Comparison of ENCODE assay signal across 8 cellular contexts in the genomic region with DNA sequence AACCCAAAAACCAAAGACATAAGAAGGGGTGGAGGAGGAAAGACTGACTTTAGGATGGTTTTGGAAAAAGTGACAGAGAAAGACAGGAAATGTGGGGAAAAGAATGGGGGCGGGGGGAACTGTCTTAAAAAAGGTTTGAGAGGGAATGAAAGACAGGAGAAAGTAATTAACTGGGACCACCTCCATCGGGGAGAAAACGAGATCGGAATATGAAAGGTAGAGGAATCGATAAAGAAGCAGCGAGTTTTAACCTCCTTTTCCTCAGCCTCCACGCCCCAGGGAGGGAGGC. TPM values are rescaled to one million over a fixed set of nuclear protein-coding genes. Genes with fewer than 3 reads are reported as not detected.
DNase-seq lines count a peak whose midpoint lies in the region; ATAC-seq, FAIRE-seq and TF ChIP-seq lines count a peak whose summit lies in the region.

No MANE protein-coding gene starts in this region.

- H3K9ac ChIP-seq in NT2/D1 (ENCODE audit: insufficient read length, low read depth): peak overlapping the region; percentile 83
- peak overlapping the region; percentile 80 to 97 (median 94) for H3K9ac ChIP-seq in H1 (replicated peaks in 1 of 4; ENCODE audit: extremely low read depth in 1 of 4, low read depth in 3 of 4, low read length in 3 of 4)

- POLR2A ChIA-PET in H1 (lab: Charles Lee; ENCODE audit: partially characterized antibody): interaction anchor here (0.6 to 2.4 kb wide), 8 partner anchors 12 to 371 kb away, joined by 3 to 5 read pairs (median 3); no protein-coding TSS in a partner anchor

- 2% methylated on average over 7 of the region's 7 CpGs; no CpG with 5 or more reads in 1 of the 2 experiments for WGBS in H1 (ENCODE audit: extremely low coverage in 1 of 2, insufficient coverage in 1 of 2, insufficient read length in 1 of 2, insufficient replicate concordance in 2 of 2, low coverage in 1 of 2, low lambda C conversion rate in 2 of 2, missing lambda C conversion rate in 1 of 2), 2 experiments

- no peak overlapping the region for H2BK120ac ChIP-seq in H1 (replicated peaks; ENCODE audit: low read depth, low read length)

- H3K4ac ChIP-seq in H1 (replicated peaks; ENCODE audit: insufficient read length, low read depth, low read length): peak overlapping the region; percentile 46

- peak overlapping the region; percentile 62 for H3K4me3 ChIP-seq in NT2/D1 (ENCODE audit: insufficient read length, low read depth)
- peak overlapping the region; percentile 54 to 84 (median 82) for H3K4me3 ChIP-seq in H1 (ENCODE audit: extremely low read depth in 1 of 4, insufficient read depth in 2 of 4, low read depth in 3 of 4, low read length in 4 of 4)
- peak overlapping the region; percentile 69 to 78 for H3K4me3 ChIP-seq in neutrophil (ENCODE audit: low read depth in 1 of 2, low read length in 1 of 2)

- peak overlapping the region; percentile 67 to 75 for H3K4me2 ChIP-seq in H1 (ENCODE audit: insufficient read depth in 1 of 2, low read depth in 2 of 2, low read length in 2 of 2)

- no peak for TF ChIP-seq POLR2A in H1 (IDR thresholded peaks at IDR 0.05; ENCODE audit: control extremely low read depth in 1 of 2, low read depth in 2 of 2, low read length in 2 of 2)

- no peak overlapping the region for H2AK5ac ChIP-seq in H1 (ENCODE audit: low read depth, low read length)

- no peak for FAIRE-seq in H1 (lab: Jason Lieb, UNC)

- peaks cover 0 to 2% of the 10 kb centered on the region in 2 experiments for H4K20me1 ChIP-seq in H1 (replicated peaks in 1 of 2; ENCODE audit: control insufficient read depth in 1 of 2, insufficient read depth in 2 of 2, low read length in 2 of 2)

- peak overlapping the region; percentile 90 for H3K27ac ChIP-seq in H1 (ENCODE audit: low read depth, low read length)
- no peak overlapping the region for H3K27ac ChIP-seq in neutrophil

- DNase-seq in Daoy (ENCODE audit: low read depth) (peak; percentile 4), NT2/D1 (ENCODE audit: low read depth, low spot score) (no peak), H1 (ENCODE audit: low read depth in 1 of 2, low spot score in 2 of 2) (no peak), DMS53 (lab: John Stamatoyannopoulos, UW) (no peak)
- DNase-seq in activated effector memory CD4-positive, alpha-beta T cell treated with Interleukin-2 at 50 U/mL for 16 hours: no peak

- no peak overlapping the region for H3K14ac ChIP-seq in H1 (ENCODE audit: insufficient read length)

- peaks cover 0 to 50% of the 10 kb centered on the region in 2 experiments; a peak in 3 of 4 replicates for H3K79me2 ChIP-seq in H1 (ENCODE audit: control insufficient read depth in 1 of 2, insufficient read depth in 2 of 2, low read length in 2 of 2)

- peak overlapping the region; percentile 89 for H3K56ac ChIP-seq in H1 (replicated peaks; ENCODE audit: insufficient read length, low read depth, low read length)

- peak overlapping the region; percentile 50; the same call in 1 of the 2 replicates for H2BK12ac ChIP-seq in H1 (ENCODE audit: low read depth, low read length)

- no peak for TF ChIP-seq RAD21 in H1 (IDR thresholded peaks at IDR 0.05 in 1 of 2, conservative IDR thresholded peaks at IDR 0.05 in 1 of 2; ENCODE audit: low read depth in 2 of 2, low read length in 2 of 2)

- H2BK20ac ChIP-seq in H1 (ENCODE audit: low read length): no peak overlapping the region

- H3K9me3 ChIP-seq in NT2/D1 (ENCODE audit: insufficient read depth, low read length): no peaks in the 10 kb centered on the region
- H3K9me3 ChIP-seq in H1 (ENCODE audit: insufficient read depth in 2 of 2, low read depth in 1 of 2, low read length in 1 of 2): no peaks in the 10 kb centered on the region
- H3K9me3 ChIP-seq in neutrophil: no peaks in the 10 kb centered on the region

- no peak for TF ChIP-seq EP300 in H1 (IDR thresholded peaks at IDR 0.05; ENCODE audit: borderline replicate concordance in 1 of 2, low read depth in 2 of 2, low read length in 2 of 2)

- no peak for TF ChIP-seq CTCF in H1 (IDR thresholded peaks at IDR 0.05; ENCODE audit: control extremely low read depth in 1 of 3, insufficient read depth in 1 of 3, low read depth in 1 of 3, low read length in 3 of 3)
- no peak for TF ChIP-seq CTCF in neutrophil (IDR thresholded peaks at IDR 0.05)

- H3K27me3 ChIP-seq in NT2/D1 (ENCODE audit: insufficient read depth, insufficient read length): no peaks in the 10 kb centered on the region
- no peaks in the 10 kb centered on the region for H3K27me3 ChIP-seq in H1 (replicated peaks in 1 of 4; ENCODE audit: control insufficient read depth in 3 of 4, extremely low read depth in 1 of 4, insufficient read depth in 3 of 4, low read length in 3 of 4)
- H3K27me3 ChIP-seq in neutrophil: peaks cover 20% of the 10 kb centered on the region

- H3K4me1 ChIP-seq in NT2/D1 (ENCODE audit: insufficient read depth, insufficient read length) (no peaks in the 10 kb centered on the region), H1 (replicated peaks in 1 of 4; ENCODE audit: control insufficient read depth in 3 of 4, insufficient read depth in 4 of 4, low read length in 3 of 4) (no peaks in the 10 kb centered on the region; a peak in 1 of 7 replicates), neutrophil (ENCODE audit: control insufficient read depth in 1 of 2, insufficient read depth in 1 of 2, low read depth in 1 of 2, low read length in 1 of 2) (peaks cover 8 to 12% of the 10 kb centered on the region in 2 experiments)

- H3K79me1 ChIP-seq in H1 (ENCODE audit: low read depth, low read length): 0 out of 2 replicates have a peak, but pooled peaks cover 5% of the 10 kb centered on the region

- H3K23me2 ChIP-seq in H1 (ENCODE audit: low read depth, low read length): no peaks in the 10 kb centered on the region; the same call in 1 of the 2 replicates

- no peak overlapping the region for H4K91ac ChIP-seq in H1 (replicated peaks; ENCODE audit: insufficient read length, low read length)

- peak overlapping the region; percentile 96 for H2BK5ac ChIP-seq in H1 (ENCODE audit: low read depth, low read length)

- ATAC-seq in HG02981 (IDR thresholded peaks at IDR 0.05; ENCODE audit: unreplicated experiment) (no peak), GM21515 (IDR thresholded peaks at IDR 0.05; ENCODE audit: unreplicated experiment) (no peak)

- peak overlapping the region; percentile 82 for H2AFZ ChIP-seq in H1 (ENCODE audit: low read length)

- peak overlapping the region; percentile 100 for H4K5ac ChIP-seq in H1 (ENCODE audit: insufficient read length, low read depth, low read length)

- CTCF ChIA-PET in H1 (lab: Charles Lee; ENCODE audit: partially characterized antibody): interaction anchor here (1.0 to 1.4 kb wide), 2 partner anchors 74 to 87 kb away, joined by 4 read pairs; no protein-coding TSS in a partner anchor

- H2BK15ac ChIP-seq in H1 (ENCODE audit: low read length): no peak overlapping the region

- H3K18ac ChIP-seq in H1 (ENCODE audit: extremely low read depth, low read length): 0 out of 2 replicates have a peak overlapping the region, but pooled peaks have one; percentile 34

- H3K36me3 ChIP-seq in NT2/D1 (ENCODE audit: insufficient read depth, insufficient read length, low read length) (no peaks in the 10 kb centered on the region), H1 (ENCODE audit: control insufficient read depth in 2 of 4, insufficient read depth in 4 of 4, low read length in 3 of 4) (no peaks in the 10 kb centered on the region), neutrophil (no peaks in the 10 kb centered on the region)

- no peak overlapping the region for H3K23ac ChIP-seq in H1 (ENCODE audit: insufficient read length)

- H4K8ac ChIP-seq in H1 (ENCODE audit: extremely low read depth, insufficient read depth, low read length): peak overlapping the region; percentile 98; the same call in 1 of the 2 replicates

TF ChIP-seq in H1, 55 proteins besides CTCF, POLR2A, EP300 and RAD21:
- TF ChIP-seq TBP (IDR thresholded peaks at IDR 0.05; ENCODE audit: low read depth, low read length) (no peak), ATF3 (IDR thresholded peaks at IDR 0.05; ENCODE audit: insufficient read depth, low read depth, low read length) (no peak), SIN3A (conservative IDR thresholded peaks at IDR 0.05 in 1 of 2, IDR thresholded peaks at IDR 0.05 in 1 of 2; ENCODE audit: low read depth in 1 of 2, low read length in 2 of 2) (no peak), NANOG (IDR thresholded peaks at IDR 0.05; ENCODE audit: insufficient read depth, low read depth, low read length, poor library complexity, severe bottlenecking) (no peak), GTF2F1 (IDR thresholded peaks at IDR 0.05; ENCODE audit: borderline replicate concordance, low read depth, low read length) (no peak)
TF ChIP-seq in H1: peak in this region for 0.

RNA-seq across cellular contexts. Expression of gene MTMR2, which starts 0.5 kb away (rescaled TPM):
- 18.0 and 28.5 TPM in 2 replicates for total RNA-seq in Daoy (2014; rRNA removed; shearing (Covaris generic))
- 49.2 and 52.9 TPM in 2 replicates for total RNA-seq in H1 (2021; fragmentation: NEBNext Ultra II Directional; extraction: Animal tissue kit (Norgen Biotek cat#: 25700))
- 16.7 and 17.5 TPM in 2 replicates for polyA plus RNA-seq in H1 (2011; rRNA removed)
- 18.8 TPM for polyA plus RNA-seq in H1 (2011; cell fraction: cytosol; rRNA removed)
- 18.2 TPM for polyA plus RNA-seq in H1 (2011; cell fraction: nucleus; rRNA removed)
- polyA plus RNA-seq in H1 (2012, experiment 1 of 2): 22.9 to 36.6 TPM (median 28.0 TPM) in 4 replicates
- 1.7 TPM for polyA plus RNA-seq in H1 (2012, experiment 2 of 2)
- polyA plus RNA-seq in H1 (2013, experiment 1 of 2): 35.0 TPM
- polyA plus RNA-seq in H1 (2013, experiment 2 of 2): 34.0 TPM
- polyA minus RNA-seq in H1 (2011; rRNA and poly(A)+ RNA removed): 40.1 and 47.1 TPM in 2 replicates
- polyA minus RNA-seq in H1 (2011; cell fraction: cytosol; rRNA and poly(A)+ RNA removed): 41.0 TPM
- polyA minus RNA-seq in H1 (2011; cell fraction: nucleus; rRNA and poly(A)+ RNA removed): 64.7 TPM
